7 cellular contexts compared by ENCODE assay signal in genomic region chr5:137737349-137738256, GRCh38. TPM values are rescaled to one million over a fixed set of nuclear protein-coding genes. Genes with fewer than 3 reads are reported as not detected.
DNase-seq lines count a peak whose midpoint lies in the region; ATAC-seq and TF ChIP-seq lines count a peak whose summit lies in the region.

No MANE protein-coding gene starts in this region.

- H3K4me3 ChIP-seq in lower leg skin (ENCODE audit: low read depth, poor library complexity, severe bottlenecking) = no peak overlapping the region

- DNase-seq in HPDE6-E6E7 (ENCODE audit: extremely low spot score) (peak; percentile 59), fibroblast of gingiva (ENCODE audit: low read depth) (peak; percentile 48), HCEC 1CT (no peak), lower leg skin (ENCODE audit: low spot score in 2 of 2) (no peak)
- peak; percentile 41 for DNase-seq in activated CD4-positive, alpha-beta T cell treated with anti-CD3 and anti-CD28 coated beads for 48 hours
- peak; percentile 30 for DNase-seq in stimulated activated CD8-positive, alpha-beta memory T cell treated with anti-CD3 and anti-CD28 coated beads, Interleukin-4, amount 100 ng/mL, for 48 hours

- intact Hi-C loops in lower leg skin (cut with DNase I; ENCODE audit: low total_unique reads) = no loop called here

- no peak for ATAC-seq in GM19397 (IDR thresholded peaks at IDR 0.05; ENCODE audit: unreplicated experiment)

- 67 to 75% methylated on average over 5 of the region's 5 CpGs for WGBS in lower leg skin, 2 donors

- no peak for TF ChIP-seq POLR2A in lower leg skin (IDR thresholded peaks at IDR 0.05)

- no peak for TF ChIP-seq CTCF in lower leg skin (IDR thresholded peaks at IDR 0.05)

RNA-seq across cellular contexts. Expression of gene KLHL3, which starts 1.7 kb away (rescaled TPM):
- 1 to 10 TPM; 1.0 to 3.0 (median 2.1) TPM for total RNA-seq in lower leg skin

RNA-seq across cellular contexts. Expression of gene HNRNPA0, which starts 16.6 kb away (rescaled TPM):
- total RNA-seq in lower leg skin = 10 to 100 TPM in 1 of 4 donors, 1 to 10 TPM in 3; 6.9 to 11.5 (median 9.3) TPM

Comparison
In these comparisons a context has a peak if more than half of its experiments do, and no peak if none do; other contexts are left out.
1. DNase-seq: peak in HPDE6-E6E7 (single experiment), activated CD4-positive, alpha-beta T cell treated with anti-CD3 and anti-CD28 coated beads for 48 hours (single experiment), fibroblast of gingiva (single experiment) and stimulated activated CD8-positive, alpha-beta memory T cell treated with anti-CD3 and anti-CD28 coated beads, Interleukin-4, amount 100 ng/mL, for 48 hours (single experiment); none in HCEC 1CT (single experiment) and lower leg skin (0 of 2).